In genomic region chr15:75578948-75579908, GRCh38 we compare ENCODE assay signal across 1 cellular context.
A peak's percentile ranks its signal among the peaks of the same experiment; 100 is the strongest.
TF ChIP-seq lines count a peak whose summit lies in the region.

Gene PTPN9, minus strand, starts transcription at chr15:75579315. Its CDS starts 539 bp downstream, at chr15:75578776.

TF ChIP-seq in GM12878, 131 proteins besides CTCF, POLR2A, EP300 and RAD21 (continued from another document):
- TF ChIP-seq, protein P1, sequence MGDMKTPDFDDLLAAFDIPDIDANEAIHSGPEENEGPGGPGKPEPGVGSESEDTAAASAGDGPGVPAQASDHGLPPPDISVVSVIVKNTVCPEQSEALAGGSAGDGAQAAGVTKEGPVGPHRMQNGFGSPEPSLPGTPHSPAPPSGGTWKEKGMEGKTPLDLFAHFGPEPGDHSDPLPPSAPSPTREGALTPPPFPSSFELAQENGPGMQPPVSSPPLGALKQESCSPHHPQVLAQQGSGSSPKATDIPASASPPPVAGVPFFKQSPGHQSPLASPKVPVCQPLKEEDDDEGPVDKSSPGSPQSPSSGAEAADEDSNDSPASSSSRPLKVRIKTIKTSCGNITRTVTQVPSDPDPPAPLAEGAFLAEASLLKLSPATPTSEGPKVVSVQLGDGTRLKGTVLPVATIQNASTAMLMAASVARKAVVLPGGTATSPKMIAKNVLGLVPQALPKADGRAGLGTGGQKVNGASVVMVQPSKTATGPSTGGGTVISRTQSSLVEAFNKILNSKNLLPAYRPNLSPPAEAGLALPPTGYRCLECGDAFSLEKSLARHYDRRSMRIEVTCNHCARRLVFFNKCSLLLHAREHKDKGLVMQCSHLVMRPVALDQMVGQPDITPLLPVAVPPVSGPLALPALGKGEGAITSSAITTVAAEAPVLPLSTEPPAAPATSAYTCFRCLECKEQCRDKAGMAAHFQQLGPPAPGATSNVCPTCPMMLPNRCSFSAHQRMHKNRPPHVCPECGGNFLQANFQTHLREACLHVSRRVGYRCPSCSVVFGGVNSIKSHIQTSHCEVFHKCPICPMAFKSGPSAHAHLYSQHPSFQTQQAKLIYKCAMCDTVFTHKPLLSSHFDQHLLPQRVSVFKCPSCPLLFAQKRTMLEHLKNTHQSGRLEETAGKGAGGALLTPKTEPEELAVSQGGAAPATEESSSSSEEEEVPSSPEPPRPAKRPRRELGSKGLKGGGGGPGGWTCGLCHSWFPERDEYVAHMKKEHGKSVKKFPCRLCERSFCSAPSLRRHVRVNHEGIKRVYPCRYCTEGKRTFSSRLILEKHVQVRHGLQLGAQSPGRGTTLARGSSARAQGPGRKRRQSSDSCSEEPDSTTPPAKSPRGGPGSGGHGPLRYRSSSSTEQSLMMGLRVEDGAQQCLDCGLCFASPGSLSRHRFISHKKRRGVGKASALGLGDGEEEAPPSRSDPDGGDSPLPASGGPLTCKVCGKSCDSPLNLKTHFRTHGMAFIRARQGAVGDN (IDR thresholded peaks at IDR 0.05): no peak
- TF ChIP-seq RELA (IDR thresholded peaks at IDR 0.05; ENCODE audit: borderline replicate concordance, partially characterized antibody) (no peak), BMI1 (IDR thresholded peaks at IDR 0.05; ENCODE audit: borderline replicate concordance) (no peak), IKZF1 (conservative IDR thresholded peaks at IDR 0.05) (peak; percentile 41; the same call in 1 of the 2 replicates), KDM1A (IDR thresholded peaks at IDR 0.05; ENCODE audit: borderline replicate concordance) (no peak), HDAC2 (IDR thresholded peaks at IDR 0.05) (no peak), MAX (IDR thresholded peaks at IDR 0.05; ENCODE audit: low read depth, low read length) (no peak), ZSCAN29 (IDR thresholded peaks at IDR 0.05) (0 out of 2 replicates have a peak, but pooled peaks have one; percentile 50), CHD2 (IDR thresholded peaks at IDR 0.05; ENCODE audit: borderline replicate concordance, low read depth, low read length) (no peak; the same call in 1 of the 2 replicates), TBL1XR1 (IDR thresholded peaks at IDR 0.05; ENCODE audit: low read depth, low read length) (no peak; the same call in 1 of the 2 replicates), KLF5 (IDR thresholded peaks at IDR 0.05; ENCODE audit: partially characterized antibody) (no peak), SPI1 (IDR thresholded peaks at IDR 0.05; ENCODE audit: borderline replicate concordance, insufficient read depth, low read depth, low read length) (no peak), POU2F2 (IDR thresholded peaks at IDR 0.05; ENCODE audit: borderline replicate concordance, low read depth, low read length) (no peak), IKZF2 (IDR thresholded peaks at IDR 0.05) (no peak)
- TF ChIP-seq, protein P2, sequence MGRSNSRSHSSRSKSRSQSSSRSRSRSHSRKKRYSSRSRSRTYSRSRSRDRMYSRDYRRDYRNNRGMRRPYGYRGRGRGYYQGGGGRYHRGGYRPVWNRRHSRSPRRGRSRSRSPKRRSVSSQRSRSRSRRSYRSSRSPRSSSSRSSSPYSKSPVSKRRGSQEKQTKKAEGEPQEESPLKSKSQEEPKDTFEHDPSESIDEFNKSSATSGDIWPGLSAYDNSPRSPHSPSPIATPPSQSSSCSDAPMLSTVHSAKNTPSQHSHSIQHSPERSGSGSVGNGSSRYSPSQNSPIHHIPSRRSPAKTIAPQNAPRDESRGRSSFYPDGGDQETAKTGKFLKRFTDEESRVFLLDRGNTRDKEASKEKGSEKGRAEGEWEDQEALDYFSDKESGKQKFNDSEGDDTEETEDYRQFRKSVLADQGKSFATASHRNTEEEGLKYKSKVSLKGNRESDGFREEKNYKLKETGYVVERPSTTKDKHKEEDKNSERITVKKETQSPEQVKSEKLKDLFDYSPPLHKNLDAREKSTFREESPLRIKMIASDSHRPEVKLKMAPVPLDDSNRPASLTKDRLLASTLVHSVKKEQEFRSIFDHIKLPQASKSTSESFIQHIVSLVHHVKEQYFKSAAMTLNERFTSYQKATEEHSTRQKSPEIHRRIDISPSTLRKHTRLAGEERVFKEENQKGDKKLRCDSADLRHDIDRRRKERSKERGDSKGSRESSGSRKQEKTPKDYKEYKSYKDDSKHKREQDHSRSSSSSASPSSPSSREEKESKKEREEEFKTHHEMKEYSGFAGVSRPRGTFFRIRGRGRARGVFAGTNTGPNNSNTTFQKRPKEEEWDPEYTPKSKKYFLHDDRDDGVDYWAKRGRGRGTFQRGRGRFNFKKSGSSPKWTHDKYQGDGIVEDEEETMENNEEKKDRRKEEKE (IDR thresholded peaks at IDR 0.05): no peak
TF ChIP-seq in GM12878: peak in this region for 20.
